Comparison of ENCODE assay signal across 1 cellular context in genomic region chr4:182449960-182450359, GRCh38.
TF ChIP-seq lines count a peak whose summit lies in the region.

No MANE protein-coding gene starts in this region.

TF ChIP-seq in H1, 55 proteins besides CTCF, POLR2A, EP300 and RAD21 (continued from another document):
- TF ChIP-seq, protein P1, sequence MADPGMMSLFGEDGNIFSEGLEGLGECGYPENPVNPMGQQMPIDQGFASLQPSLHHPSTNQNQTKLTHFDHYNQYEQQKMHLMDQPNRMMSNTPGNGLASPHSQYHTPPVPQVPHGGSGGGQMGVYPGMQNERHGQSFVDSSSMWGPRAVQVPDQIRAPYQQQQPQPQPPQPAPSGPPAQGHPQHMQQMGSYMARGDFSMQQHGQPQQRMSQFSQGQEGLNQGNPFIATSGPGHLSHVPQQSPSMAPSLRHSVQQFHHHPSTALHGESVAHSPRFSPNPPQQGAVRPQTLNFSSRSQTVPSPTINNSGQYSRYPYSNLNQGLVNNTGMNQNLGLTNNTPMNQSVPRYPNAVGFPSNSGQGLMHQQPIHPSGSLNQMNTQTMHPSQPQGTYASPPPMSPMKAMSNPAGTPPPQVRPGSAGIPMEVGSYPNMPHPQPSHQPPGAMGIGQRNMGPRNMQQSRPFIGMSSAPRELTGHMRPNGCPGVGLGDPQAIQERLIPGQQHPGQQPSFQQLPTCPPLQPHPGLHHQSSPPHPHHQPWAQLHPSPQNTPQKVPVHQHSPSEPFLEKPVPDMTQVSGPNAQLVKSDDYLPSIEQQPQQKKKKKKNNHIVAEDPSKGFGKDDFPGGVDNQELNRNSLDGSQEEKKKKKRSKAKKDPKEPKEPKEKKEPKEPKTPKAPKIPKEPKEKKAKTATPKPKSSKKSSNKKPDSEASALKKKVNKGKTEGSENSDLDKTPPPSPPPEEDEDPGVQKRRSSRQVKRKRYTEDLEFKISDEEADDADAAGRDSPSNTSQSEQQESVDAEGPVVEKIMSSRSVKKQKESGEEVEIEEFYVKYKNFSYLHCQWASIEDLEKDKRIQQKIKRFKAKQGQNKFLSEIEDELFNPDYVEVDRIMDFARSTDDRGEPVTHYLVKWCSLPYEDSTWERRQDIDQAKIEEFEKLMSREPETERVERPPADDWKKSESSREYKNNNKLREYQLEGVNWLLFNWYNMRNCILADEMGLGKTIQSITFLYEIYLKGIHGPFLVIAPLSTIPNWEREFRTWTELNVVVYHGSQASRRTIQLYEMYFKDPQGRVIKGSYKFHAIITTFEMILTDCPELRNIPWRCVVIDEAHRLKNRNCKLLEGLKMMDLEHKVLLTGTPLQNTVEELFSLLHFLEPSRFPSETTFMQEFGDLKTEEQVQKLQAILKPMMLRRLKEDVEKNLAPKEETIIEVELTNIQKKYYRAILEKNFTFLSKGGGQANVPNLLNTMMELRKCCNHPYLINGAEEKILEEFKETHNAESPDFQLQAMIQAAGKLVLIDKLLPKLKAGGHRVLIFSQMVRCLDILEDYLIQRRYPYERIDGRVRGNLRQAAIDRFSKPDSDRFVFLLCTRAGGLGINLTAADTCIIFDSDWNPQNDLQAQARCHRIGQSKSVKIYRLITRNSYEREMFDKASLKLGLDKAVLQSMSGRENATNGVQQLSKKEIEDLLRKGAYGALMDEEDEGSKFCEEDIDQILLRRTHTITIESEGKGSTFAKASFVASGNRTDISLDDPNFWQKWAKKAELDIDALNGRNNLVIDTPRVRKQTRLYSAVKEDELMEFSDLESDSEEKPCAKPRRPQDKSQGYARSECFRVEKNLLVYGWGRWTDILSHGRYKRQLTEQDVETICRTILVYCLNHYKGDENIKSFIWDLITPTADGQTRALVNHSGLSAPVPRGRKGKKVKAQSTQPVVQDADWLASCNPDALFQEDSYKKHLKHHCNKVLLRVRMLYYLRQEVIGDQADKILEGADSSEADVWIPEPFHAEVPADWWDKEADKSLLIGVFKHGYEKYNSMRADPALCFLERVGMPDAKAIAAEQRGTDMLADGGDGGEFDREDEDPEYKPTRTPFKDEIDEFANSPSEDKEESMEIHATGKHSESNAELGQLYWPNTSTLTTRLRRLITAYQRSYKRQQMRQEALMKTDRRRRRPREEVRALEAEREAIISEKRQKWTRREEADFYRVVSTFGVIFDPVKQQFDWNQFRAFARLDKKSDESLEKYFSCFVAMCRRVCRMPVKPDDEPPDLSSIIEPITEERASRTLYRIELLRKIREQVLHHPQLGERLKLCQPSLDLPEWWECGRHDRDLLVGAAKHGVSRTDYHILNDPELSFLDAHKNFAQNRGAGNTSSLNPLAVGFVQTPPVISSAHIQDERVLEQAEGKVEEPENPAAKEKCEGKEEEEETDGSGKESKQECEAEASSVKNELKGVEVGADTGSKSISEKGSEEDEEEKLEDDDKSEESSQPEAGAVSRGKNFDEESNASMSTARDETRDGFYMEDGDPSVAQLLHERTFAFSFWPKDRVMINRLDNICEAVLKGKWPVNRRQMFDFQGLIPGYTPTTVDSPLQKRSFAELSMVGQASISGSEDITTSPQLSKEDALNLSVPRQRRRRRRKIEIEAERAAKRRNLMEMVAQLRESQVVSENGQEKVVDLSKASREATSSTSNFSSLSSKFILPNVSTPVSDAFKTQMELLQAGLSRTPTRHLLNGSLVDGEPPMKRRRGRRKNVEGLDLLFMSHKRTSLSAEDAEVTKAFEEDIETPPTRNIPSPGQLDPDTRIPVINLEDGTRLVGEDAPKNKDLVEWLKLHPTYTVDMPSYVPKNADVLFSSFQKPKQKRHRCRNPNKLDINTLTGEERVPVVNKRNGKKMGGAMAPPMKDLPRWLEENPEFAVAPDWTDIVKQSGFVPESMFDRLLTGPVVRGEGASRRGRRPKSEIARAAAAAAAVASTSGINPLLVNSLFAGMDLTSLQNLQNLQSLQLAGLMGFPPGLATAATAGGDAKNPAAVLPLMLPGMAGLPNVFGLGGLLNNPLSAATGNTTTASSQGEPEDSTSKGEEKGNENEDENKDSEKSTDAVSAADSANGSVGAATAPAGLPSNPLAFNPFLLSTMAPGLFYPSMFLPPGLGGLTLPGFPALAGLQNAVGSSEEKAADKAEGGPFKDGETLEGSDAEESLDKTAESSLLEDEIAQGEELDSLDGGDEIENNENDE (IDR thresholded peaks at IDR 0.05; ENCODE audit: insufficient replicate concordance, low read length) = no peak
- TF ChIP-seq CHD2 (IDR thresholded peaks at IDR 0.05; ENCODE audit: low read length) (no peak), SP4 (IDR thresholded peaks at IDR 0.05; ENCODE audit: low read length) (no peak), RBBP5 (IDR thresholded peaks at IDR 0.05; ENCODE audit: borderline replicate concordance, low read depth, low read length) (no peak), JUND (IDR thresholded peaks at IDR 0.05; ENCODE audit: low read length) (no peak), SP2 (IDR thresholded peaks at IDR 0.05; ENCODE audit: low read length) (no peak), TAF7 (optimal IDR thresholded peaks at IDR 0.05; ENCODE audit: borderline replicate concordance, low read depth, low read length) (no peak)
